ENCODE assay signal across 29 cellular contexts in genomic region chrX:45959567-45959966, GRCh38.
DNase-seq lines count a peak whose midpoint lies in the region; ATAC-seq, FAIRE-seq and TF ChIP-seq lines count a peak whose summit lies in the region.
"Had no signal": no experiment of that assay in that cellular context is flagged by ENCODE, and none has a peak within 500 bp of the region (broad histone marks: within the 10 kb centered on the region; RNA-seq: fewer than 3 reads in every experiment).

No MANE protein-coding gene starts in this region.

- peak; percentile 63 for DNase-seq in kidney
- no peak for DNase-seq in NCI-H524 (lab: John Stamatoyannopoulos, UW)
- no peak for DNase-seq in ureter (ENCODE audit: low spot score)
- DNase-seq: 8988T; ACHN; AML-193; BE2C; C1 segment of cervical spinal cord; Caco-2; Calu3; CD4-positive, alpha-beta memory T cell; CD4-positive, alpha-beta T cell; CD4-positive, CD25-positive, alpha-beta regulatory T cell; CD8-positive, alpha-beta memory T cell; CD8-positive, alpha-beta T cell; COR-L47; DMS 273 treated with DMSO at 0.1 percent for 48 hours; DMS153; DMS79; DND-41; EL had no signal

- WGBS in gastroesophageal sphincter (ENCODE audit: low coverage in 1 of 2), 2 donors: no CpG with 5 or more reads among the region's 7 CpGs

- H3K4me1 ChIP-seq in gastroesophageal sphincter (no peaks in the 10 kb centered on the region), kidney (ENCODE audit: control insufficient read depth in 1 of 2, insufficient read depth in 1 of 2, low read depth in 1 of 2, low read length in 2 of 2) (no peaks in the 10 kb centered on the region)
- H3K4me1 ChIP-seq: A549; BE2C; BLaER1; BLaER1 treated with 17β-estradiol and CSF1 and Interleukin-3, amounts not matched to agents 10 nM and 100 nM; Caco-2 had no signal

- H3K9ac ChIP-seq in kidney (ENCODE audit: low read length in 2 of 2): no peak overlapping the region
- H3K9ac ChIP-seq: BLaER1; BLaER1 treated with 17β-estradiol and CSF1 and Interleukin-3, amounts not matched to agents 10 nM and 100 nM had no signal

- intact Hi-C loops in kidney (cut with DNase I): no loop called here

- H3K4me3 ChIP-seq in gastroesophageal sphincter (no peak overlapping the region), kidney (ENCODE audit: low read length in 2 of 2) (no peak overlapping the region)
- H3K4me3 ChIP-seq: A549; BLaER1; BLaER1 treated with 17β-estradiol and CSF1 and Interleukin-3, amounts not matched to agents 10 nM and 100 nM had no signal

- H3K27ac ChIP-seq in gastroesophageal sphincter: no peak overlapping the region
- H3K27ac ChIP-seq in kidney (ENCODE audit: low read depth in 2 of 2, low read length in 2 of 2): no peak overlapping the region
- H3K27ac ChIP-seq: 22Rv1; A549; BLaER1; BLaER1 treated with 17β-estradiol and CSF1 and Interleukin-3, amounts not matched to agents 10 nM and 100 nM; C4-2B had no signal

- no peak for TF ChIP-seq CTCF in gastroesophageal sphincter (IDR thresholded peaks at IDR 0.05)
- TF ChIP-seq CTCF in kidney (IDR thresholded peaks at IDR 0.05; ENCODE audit: borderline replicate concordance, extremely low read depth, insufficient read depth): no peak

- no peaks in the 10 kb centered on the region for H3K9me3 ChIP-seq in gastroesophageal sphincter
- H3K9me3 ChIP-seq in kidney (ENCODE audit: control insufficient read depth in 1 of 2, low read length in 2 of 2): no peaks in the 10 kb centered on the region
- H3K9me3 ChIP-seq: A549, BE2C, Caco-2 had no signal

- no peak for FAIRE-seq in kidney (lab: Jason Lieb, UNC)
- FAIRE-seq: A204.1, D721Med had no signal

- no peak for TF ChIP-seq EP300 in gastroesophageal sphincter (IDR thresholded peaks at IDR 0.05)

- no peaks in the 10 kb centered on the region for H3K27me3 ChIP-seq in gastroesophageal sphincter
- H3K27me3 ChIP-seq: BE2C; BLaER1; BLaER1 treated with 17β-estradiol and CSF1 and Interleukin-3, amounts not matched to agents 10 nM and 100 nM had no signal

- H3K36me3 ChIP-seq in gastroesophageal sphincter (no peaks in the 10 kb centered on the region), kidney (ENCODE audit: control insufficient read depth in 1 of 2, insufficient read depth in 2 of 2, low read length in 2 of 2) (no peaks in the 10 kb centered on the region)
- H3K36me3 ChIP-seq: BE2C; BLaER1; BLaER1 treated with 17β-estradiol and CSF1 and Interleukin-3, amounts not matched to agents 10 nM and 100 nM had no signal

- peak; percentile 13 for ATAC-seq in gastroesophageal sphincter
- ATAC-seq: A549; CD8-positive, alpha-beta T cell had no signal

- TF ChIP-seq POLR2A in gastroesophageal sphincter (IDR thresholded peaks at IDR 0.05): no peak
